11 cellular contexts compared by ENCODE assay signal in the genomic region with DNA sequence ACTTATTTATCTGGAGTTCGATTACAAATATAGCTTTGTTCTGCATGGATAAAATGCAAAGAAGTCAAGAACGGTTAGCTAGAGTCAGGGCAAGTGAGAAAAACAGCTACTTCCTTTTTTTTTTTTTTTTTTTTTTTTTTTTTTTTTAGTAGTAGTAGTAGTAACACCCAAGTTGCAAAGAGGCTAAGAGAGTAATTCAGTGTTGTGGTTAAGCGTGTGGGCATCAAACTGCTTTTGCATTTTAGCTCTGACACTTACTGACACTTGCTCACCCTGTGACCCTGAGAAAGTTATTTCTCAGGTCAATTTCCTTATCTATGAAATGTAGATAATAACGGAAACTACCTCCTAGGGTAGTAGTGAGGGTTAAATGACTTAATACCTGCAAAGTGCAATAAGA.
DNase-seq lines count a peak whose midpoint lies in the region; ATAC-seq and TF ChIP-seq lines count a peak whose summit lies in the region.
"Had no signal": no experiment of that assay in that cellular context is flagged by ENCODE, and none has a peak within 500 bp of the region (broad histone marks: within the 10 kb centered on the region; RNA-seq: fewer than 3 reads in every experiment).

No MANE protein-coding gene starts in this region.

- TF ChIP-seq CTCF in SU-DHL-6 (IDR thresholded peaks at IDR 0.05; ENCODE audit: insufficient read depth, low read length, poor library complexity, severe bottlenecking) (no peak), GM10266 (IDR thresholded peaks at IDR 0.05; ENCODE audit: control insufficient read depth, insufficient read depth, low read depth, missing control alignments) (no peak), type B pancreatic cell (conservative IDR thresholded peaks at IDR 0.05) (no peak), foreskin keratinocyte (conservative IDR thresholded peaks at IDR 0.05) (no peak)

- no peaks in the 10 kb centered on the region for H3K9me3 Mint-ChIP-seq in type B pancreatic cell

- no peaks in the 10 kb centered on the region for H3K36me3 Mint-ChIP-seq in type B pancreatic cell

- H3K4me3 Mint-ChIP-seq in type B pancreatic cell = no peak overlapping the region

- peak overlapping the region; percentile 43 for H2AFZ ChIP-seq in SU-DHL-6 (ENCODE audit: low read depth, low read length, severe bottlenecking)

- peak overlapping the region; percentile 82 for H3K27ac ChIP-seq in SU-DHL-6 (ENCODE audit: low read depth, low read length)
- no peak overlapping the region for H3K27ac ChIP-seq in foreskin keratinocyte
- H3K27ac ChIP-seq: cardiac muscle cell had no signal

- no peaks in the 10 kb centered on the region for H3K9me2 ChIP-seq in SU-DHL-6 (replicated peaks; ENCODE audit: insufficient read depth, low read length)

- H3K27me3 ChIP-seq in SU-DHL-6 (ENCODE audit: low read length) = no peaks in the 10 kb centered on the region
- no peaks in the 10 kb centered on the region for H3K27me3 ChIP-seq in foreskin keratinocyte
- H3K27me3 ChIP-seq: cardiac muscle cell, Peyer's patch had no signal

- no peaks in the 10 kb centered on the region for H3K4me1 ChIP-seq in foreskin keratinocyte
- H3K4me1 ChIP-seq: Peyer's patch had no signal

- no peak overlapping the region for H3K27ac Mint-ChIP-seq in type B pancreatic cell

- peaks cover 14% of the 10 kb centered on the region for H3K4me1 Mint-ChIP-seq in type B pancreatic cell (ENCODE audit: unreplicated experiment)

- H3K27me3 Mint-ChIP-seq in type B pancreatic cell = peaks cover 8% of the 10 kb centered on the region

- peak overlapping the region; percentile 41 for H3K9ac ChIP-seq in SU-DHL-6 (ENCODE audit: low read length)

- H3F3A ChIP-seq in SU-DHL-6 (ENCODE audit: insufficient read depth) = peaks cover 12% of the 10 kb centered on the region; the same call in 1 of the 2 replicates

- H3K9me3 ChIP-seq in SU-DHL-6 (ENCODE audit: insufficient read depth, low read length) = no peaks in the 10 kb centered on the region
- H3K9me3 ChIP-seq: Peyer's patch had no signal

- ATAC-seq in GM18858 (IDR thresholded peaks at IDR 0.05; ENCODE audit: unreplicated experiment) (peak; percentile 90), HG03139 (IDR thresholded peaks at IDR 0.05; ENCODE audit: unreplicated experiment) (peak; percentile 56), GM18868 (IDR thresholded peaks at IDR 0.05; ENCODE audit: unreplicated experiment) (no peak), foreskin keratinocyte (no peak)

- no peaks in the 10 kb centered on the region for H4K20me1 ChIP-seq in SU-DHL-6 (ENCODE audit: low read depth, low read length)

- DNase-seq in AML-193 (lab: John Stamatoyannopoulos, UW) = peak; percentile 10 to 27
- no peak for DNase-seq in GM10266 (ENCODE audit: extremely low spot score)
- DNase-seq in type B pancreatic cell (ENCODE audit: extremely low spot score, unreplicated experiment) = no peak
- DNase-seq in foreskin keratinocyte = no peak
- DNase-seq: NCI-H1105 treated with DMSO at 0.1 percent for 48 hours, Peyer's patch had no signal

- no peaks in the 10 kb centered on the region for H3K36me3 ChIP-seq in SU-DHL-6 (ENCODE audit: low read length)
- H3K36me3 ChIP-seq: cardiac muscle cell, Peyer's patch had no signal

- peak overlapping the region; percentile 42 for H3K4me3 ChIP-seq in SU-DHL-6 (ENCODE audit: insufficient read depth, low read length, poor library complexity, severe bottlenecking)
- H3K4me3 ChIP-seq: cardiac muscle cell, Peyer's patch had no signal

- H3K79me2 ChIP-seq in SU-DHL-6 (ENCODE audit: insufficient read depth, low read length) = no peaks in the 10 kb centered on the region

- peak overlapping the region; percentile 80 for H3K4me2 ChIP-seq in SU-DHL-6 (ENCODE audit: low read depth, low read length, poor library complexity, severe bottlenecking)

Comparison
In these comparisons a context has a peak if more than half of its experiments do, and no peak if none do; other contexts are left out.
1. DNase-seq: peak in AML-193 (2 of 2); none in GM10266 (single experiment), type B pancreatic cell (single experiment) and foreskin keratinocyte (0 of 2).
2. ATAC-seq: peak in GM18858 (single experiment) and HG03139 (single experiment); none in GM18868 (single experiment) and foreskin keratinocyte (single experiment).